8 cellular contexts compared by ENCODE assay signal in the genomic region with DNA sequence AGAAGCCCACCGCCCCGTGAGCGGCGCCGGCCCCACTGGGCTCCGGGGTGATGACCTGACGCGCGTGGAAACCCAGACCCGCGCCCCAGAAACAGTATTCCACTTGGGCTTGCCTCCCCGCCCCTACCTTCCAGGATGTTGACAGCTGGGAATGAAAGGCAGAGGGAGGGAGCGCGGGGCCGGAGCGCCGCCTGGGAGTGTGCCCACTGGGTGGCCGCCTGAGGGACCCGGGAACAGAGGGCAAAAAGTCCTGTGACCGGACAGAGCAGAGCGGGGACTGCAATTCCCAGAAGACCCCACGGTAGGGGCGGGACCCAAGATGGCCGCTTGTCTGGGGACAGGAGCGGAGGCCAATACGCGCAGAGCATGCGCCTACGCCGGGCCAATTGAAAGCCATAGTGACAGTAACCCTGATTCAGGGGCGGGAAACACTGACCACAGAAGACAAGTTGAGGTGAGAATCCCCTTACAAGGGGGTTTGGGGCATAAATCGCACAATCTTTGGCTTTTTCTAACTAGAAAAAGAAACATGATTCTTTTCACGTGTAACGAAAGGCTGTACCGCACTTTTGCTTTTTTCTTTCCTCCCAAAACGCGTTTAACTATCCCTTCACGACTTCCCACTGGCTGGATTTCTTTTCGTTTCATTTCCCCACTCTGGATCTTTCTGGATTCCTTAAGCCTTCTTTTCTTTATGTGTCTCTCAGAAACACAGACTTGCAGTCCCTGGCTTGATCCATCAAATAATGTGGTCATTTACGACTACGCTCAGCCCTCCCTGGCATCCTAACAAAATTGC. TPM values are rescaled to one million over a fixed set of nuclear protein-coding genes. Genes with fewer than 3 reads are reported as not detected.
DNase-seq lines count a peak whose midpoint lies in the region; ATAC-seq lines count a peak whose summit lies in the region.

A gene (minus strand): TSS at position 279 of the 799 bp plus-strand sequence.

- peak; percentile 59 for DNase-seq in DMS153 (lab: John Stamatoyannopoulos, UW)
- peak; percentile 53 for DNase-seq in HuH-7 (ENCODE audit: low spot score)
- peak; percentile 79 for DNase-seq in OCI-M2 (lab: John Stamatoyannopoulos, UW; ENCODE audit: unreplicated experiment)
- peak; percentile 86 for DNase-seq in activated T-cell treated with anti-CD3 and anti-CD28 coated beads for 4 hours
- DNase-seq in epithelial cell of prostate (ENCODE audit: low read depth, low spot score), result peak; percentile 57
- peak; percentile 78 to 89 for DNase-seq in stimulated activated CD8-positive, alpha-beta memory T cell treated with anti-CD3 and anti-CD28 coated beads, Interleukin-2, amount 100 ng/mL, for 48 hours (ENCODE audit: low read depth in 2 of 2)

- H3K4me3 ChIP-seq in mononuclear cell (ENCODE audit: low read length), result peak within 1 kb of the TSS; percentile 55

- peak within 1 kb of the TSS; percentile 17 for H3K27ac ChIP-seq in epithelial cell of prostate

- no peaks in the 10 kb centered on the region for H3K9me3 ChIP-seq in mononuclear cell (ENCODE audit: low read depth, low read length)

- peak; percentile 95 for ATAC-seq in GM21526 (IDR thresholded peaks at IDR 0.05; ENCODE audit: low FRiP score, unreplicated experiment)

- H3K4me1 ChIP-seq in mononuclear cell (ENCODE audit: insufficient read depth, low read length), result peaks cover 12% of the 10 kb centered on the region

- no peaks in the 10 kb centered on the region for H3K27me3 ChIP-seq in mononuclear cell (ENCODE audit: insufficient read depth, low read length)

RNA-seq across cellular contexts. Expression of the gene that starts here (rescaled TPM):
- 16.9 TPM for total RNA-seq in mononuclear cell

Comparison
In these comparisons a context has a peak if more than half of its experiments do, and no peak if none do; other contexts are left out.
1. Peak in every context shown above with its lines: DNase-seq, ATAC-seq, H3K4me3 ChIP-seq and H3K27ac ChIP-seq.